ENCODE assay signal across 10 cellular contexts in the genomic region with DNA sequence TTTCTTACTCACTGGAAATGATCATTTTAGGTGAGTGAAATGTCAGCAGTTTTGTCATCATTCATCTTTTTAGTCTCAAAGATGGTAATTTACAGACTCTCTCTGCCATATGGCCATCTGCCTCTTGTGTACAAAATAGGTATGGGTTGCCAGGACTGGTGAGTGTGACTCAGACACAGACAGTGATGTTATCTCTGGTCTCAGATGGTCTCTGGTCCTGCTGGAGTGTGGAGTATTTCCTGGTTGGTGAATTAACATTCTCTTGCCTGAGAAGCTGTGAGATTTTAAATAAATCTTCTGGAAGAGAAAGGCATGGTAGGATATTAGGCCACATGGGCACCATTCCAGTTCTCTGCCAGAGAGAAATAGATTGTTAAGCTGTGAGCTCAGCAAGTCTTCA.
DNase-seq lines count a peak whose midpoint lies in the region; ATAC-seq and TF ChIP-seq lines count a peak whose summit lies in the region.
"Had no signal": no experiment of that assay in that cellular context is flagged by ENCODE, and none has a peak within 500 bp of the region (broad histone marks: within the 10 kb centered on the region; RNA-seq: fewer than 3 reads in every experiment).

No MANE protein-coding gene starts in this region.

- ATAC-seq in HG02623 (IDR thresholded peaks at IDR 0.05; ENCODE audit: unreplicated experiment) = no peak
- ATAC-seq in natural killer cell = no peak
- ATAC-seq in activated T-cell treated with anti-CD3 and anti-CD28 coated beads, Interleukin-2, amount 50 U/mL, for 72 hours (replicated peaks in 1 of 2) = no peak

- TF ChIP-seq CTCF in Calu3 (IDR thresholded peaks at IDR 0.05; ENCODE audit: unreplicated experiment) (no peak), brain (conservative IDR thresholded peaks at IDR 0.05) (no peak), natural killer cell (IDR thresholded peaks at IDR 0.05) (no peak), GM13977 (IDR thresholded peaks at IDR 0.05; ENCODE audit: extremely low read depth, insufficient read depth, missing control alignments) (no peak)

- DNase-seq in Calu3 (peak; percentile 28), M059J (ENCODE audit: low read depth) (peak; percentile 98), left kidney (ENCODE audit: low read depth, low spot score) (peak; percentile 8), natural killer cell (no peak), GM13977 (ENCODE audit: low spot score) (no peak)
- DNase-seq in activated T-cell treated with anti-CD3 and anti-CD28 coated beads, Interleukin-2, amount 50 U/mL, for 72 hours = no peak
- DNase-seq: nucleus accumbens had no signal

- CTCF ChIA-PET in Calu3 (lab: Charles Lee) = no interaction called here

- no peaks in the 10 kb centered on the region for H3K27me3 Mint-ChIP-seq in Calu3 (ENCODE audit: unreplicated experiment)
- H3K27me3 Mint-ChIP-seq in brain = peaks cover 4% of the 10 kb centered on the region
- peaks cover 0 to 8% of the 10 kb centered on the region in 2 donors for H3K27me3 Mint-ChIP-seq in natural killer cell (ENCODE audit: low read depth in 2 of 2)
- H3K27me3 Mint-ChIP-seq in activated T-cell treated with anti-CD3 and anti-CD28 coated beads, Interleukin-2, amount 50 U/mL, for 72 hours (ENCODE audit: low read depth) = peaks cover 14% of the 10 kb centered on the region

- H3K27ac Mint-ChIP-seq in Calu3 (ENCODE audit: unreplicated experiment) (no peak overlapping the region), brain (peak overlapping the region in 4 of 5 experiments; percentile 48 to 68 (median 61)), natural killer cell (no peak overlapping the region)
- no peak overlapping the region for H3K27ac Mint-ChIP-seq in activated T-cell treated with anti-CD3 and anti-CD28 coated beads, Interleukin-2, amount 50 U/mL, for 72 hours

- H3K36me3 Mint-ChIP-seq in Calu3 (ENCODE audit: insufficient read depth, unreplicated experiment) = no peaks in the 10 kb centered on the region
- no peaks in the 10 kb centered on the region for H3K36me3 Mint-ChIP-seq in brain
- no peaks in the 10 kb centered on the region for H3K36me3 Mint-ChIP-seq in natural killer cell
- H3K36me3 Mint-ChIP-seq in activated T-cell treated with anti-CD3 and anti-CD28 coated beads, Interleukin-2, amount 50 U/mL, for 72 hours (ENCODE audit: insufficient read depth in 2 of 2) = no peaks in the 10 kb centered on the region

- H3K4me3 Mint-ChIP-seq in Calu3 (ENCODE audit: low read depth, unreplicated experiment) (no peak overlapping the region), brain (peak overlapping the region in 1 of 5 experiments; percentile 39), natural killer cell (no peak overlapping the region)
- H3K4me3 Mint-ChIP-seq in activated T-cell treated with anti-CD3 and anti-CD28 coated beads, Interleukin-2, amount 50 U/mL, for 72 hours = no peak overlapping the region
- H3K4me3 Mint-ChIP-seq: activated naive CD4-positive, alpha-beta T cell treated with anti-CD3 and anti-CD28 coated beads, Interleukin-2, amount 50 U/mL, for 24 hours had no signal

- BruUV-seq in Calu3 (replicated peaks; lab: Mats Ljungman, UMichigan) = no TSS peak

- H3K4me1 Mint-ChIP-seq in Calu3 (ENCODE audit: low read depth, unreplicated experiment) (peaks cover 12% of the 10 kb centered on the region), brain (peaks cover 11% of the 10 kb centered on the region), natural killer cell (no peaks in the 10 kb centered on the region)
- H3K4me1 Mint-ChIP-seq in activated T-cell treated with anti-CD3 and anti-CD28 coated beads, Interleukin-2, amount 50 U/mL, for 72 hours (ENCODE audit: low read depth) = no peaks in the 10 kb centered on the region
- H3K4me1 Mint-ChIP-seq: activated naive CD4-positive, alpha-beta T cell treated with anti-CD3 and anti-CD28 coated beads, Interleukin-2, amount 50 U/mL, for 24 hours had no signal

- H3K9me3 Mint-ChIP-seq in Calu3 (ENCODE audit: low read depth, unreplicated experiment) = peaks cover 5% of the 10 kb centered on the region
- H3K9me3 Mint-ChIP-seq in brain = peaks cover 4 to 11% (median 9%) of the 10 kb centered on the region in 5 experiments
- H3K9me3 Mint-ChIP-seq in natural killer cell = peaks cover 7 to 8% of the 10 kb centered on the region in 2 donors
- H3K9me3 Mint-ChIP-seq in activated T-cell treated with anti-CD3 and anti-CD28 coated beads, Interleukin-2, amount 50 U/mL, for 72 hours = peaks cover 4 to 9% of the 10 kb centered on the region in 2 donors

- in situ Hi-C loops in GM13977 (cut with MboI; ENCODE audit: low pct_unique_long_range_greater_than_20kb, low sequenced_read_pairs, unreplicated experiment) = no loop called here

- intact Hi-C loops in Calu3 (cut with micrococcal nuclease; ENCODE audit: unreplicated experiment) = no loop called here
- intact Hi-C loops in natural killer cell (cut with micrococcal nuclease) = no loop called here

Comparison
In these comparisons a context has a peak if more than half of its experiments do, and no peak if none do; other contexts are left out.
1. DNase-seq: peak in Calu3 (single experiment), M059J (single experiment) and left kidney (single experiment); none in natural killer cell (single experiment), GM13977 (single experiment) and activated T-cell treated with anti-CD3 and anti-CD28 coated beads, Interleukin-2, amount 50 U/mL, for 72 hours (0 of 2).
2. H3K27ac Mint-ChIP-seq: peak in brain (4 of 5); none in Calu3 (single experiment), natural killer cell (0 of 2) and activated T-cell treated with anti-CD3 and anti-CD28 coated beads, Interleukin-2, amount 50 U/mL, for 72 hours (single experiment).